Comparison of ENCODE assay signal across 8 cellular contexts in the genomic region with DNA sequence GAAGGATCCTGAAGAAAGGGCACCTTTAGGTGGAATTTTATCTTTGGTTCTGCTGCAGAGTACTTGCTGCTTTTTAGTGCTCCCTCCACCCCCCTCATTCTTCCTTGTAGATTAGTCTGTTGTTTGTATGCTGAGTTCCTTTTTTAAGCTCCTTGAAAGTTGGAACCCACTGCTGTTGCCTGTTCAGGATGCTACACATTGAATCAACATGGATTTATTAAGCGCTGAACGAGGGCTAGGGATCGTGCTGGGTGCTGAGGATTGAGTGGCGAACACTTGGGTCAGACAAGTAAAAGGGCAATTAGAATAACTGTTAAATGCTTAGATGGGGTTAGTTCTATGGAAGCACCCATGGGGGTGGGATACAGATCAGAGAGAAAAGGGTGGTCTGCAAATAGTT. TPM values are rescaled to one million over a fixed set of nuclear protein-coding genes. Genes with fewer than 3 reads are reported as not detected.
A peak's percentile ranks its signal among the peaks of the same experiment; 100 is the strongest.
DNase-seq lines count a peak whose midpoint lies in the region; ATAC-seq and TF ChIP-seq lines count a peak whose summit lies in the region.

No MANE protein-coding gene starts in this region.

- DNase-seq in activated CD8-positive, alpha-beta memory T cell treated with anti-CD3 and anti-CD28 coated beads, Interleukin-2, amount 10 ng/mL, durations not matched to agents 7 days and 5 days, result no peak
- DNase-seq in activated CD8-positive, alpha-beta memory T cell treated with anti-CD3 and anti-CD28 coated beads for 24 hours, result no peak
- no peak for DNase-seq in activated naive CD8-positive, alpha-beta T cell treated with anti-CD3 and anti-CD28 coated beads, Interleukin-2, amount 50 U/mL, for 24 hours
- DNase-seq in left kidney (ENCODE audit: low read depth, low spot score) (peak; percentile 5), tibial artery (no peak), EL (no peak), NCI-H1105 treated with DMSO at 0.1 percent for 48 hours (lab: John Stamatoyannopoulos, UW) (no peak)

- H3K27ac ChIP-seq in tibial artery, result peak overlapping the region; percentile 92 to 95

- peaks cover 22% of the 10 kb centered on the region for H3K36me3 Mint-ChIP-seq in activated CD8-positive, alpha-beta memory T cell treated with anti-CD3 and anti-CD28 coated beads, Interleukin-2, amount 10 ng/mL, durations not matched to agents 7 days and 5 days
- peaks cover 10% of the 10 kb centered on the region for H3K36me3 Mint-ChIP-seq in activated naive CD8-positive, alpha-beta T cell treated with anti-CD3 and anti-CD28 coated beads, Interleukin-2, amount 50 U/mL, for 24 hours (ENCODE audit: low read depth)

- H3K27me3 ChIP-seq in tibial artery, result no peaks in the 10 kb centered on the region

- ATAC-seq in activated CD8-positive, alpha-beta memory T cell treated with anti-CD3 and anti-CD28 coated beads, Interleukin-2, amount 10 ng/mL, durations not matched to agents 7 days and 5 days, result no peak
- no peak for ATAC-seq in activated naive CD8-positive, alpha-beta T cell treated with anti-CD3 and anti-CD28 coated beads, Interleukin-2, amount 50 U/mL, for 24 hours
- ATAC-seq in HG02623 (IDR thresholded peaks at IDR 0.05; ENCODE audit: unreplicated experiment), result no peak

- peaks cover 2% of the 10 kb centered on the region for H3K27me3 Mint-ChIP-seq in activated CD8-positive, alpha-beta memory T cell treated with anti-CD3 and anti-CD28 coated beads, Interleukin-2, amount 10 ng/mL, durations not matched to agents 7 days and 5 days
- H3K27me3 Mint-ChIP-seq in activated naive CD8-positive, alpha-beta T cell treated with anti-CD3 and anti-CD28 coated beads, Interleukin-2, amount 50 U/mL, for 24 hours, result no peaks in the 10 kb centered on the region

- H3K4me1 Mint-ChIP-seq in activated CD8-positive, alpha-beta memory T cell treated with anti-CD3 and anti-CD28 coated beads, Interleukin-2, amount 10 ng/mL, durations not matched to agents 7 days and 5 days, result peaks cover 44% of the 10 kb centered on the region
- peaks cover 69% of the 10 kb centered on the region for H3K4me1 Mint-ChIP-seq in activated naive CD8-positive, alpha-beta T cell treated with anti-CD3 and anti-CD28 coated beads, Interleukin-2, amount 50 U/mL, for 24 hours

- peaks cover 0 to 13% (median 0%) of the 10 kb centered on the region in 3 donors for H3K9me3 ChIP-seq in tibial artery

- H3K27ac Mint-ChIP-seq in activated CD8-positive, alpha-beta memory T cell treated with anti-CD3 and anti-CD28 coated beads, Interleukin-2, amount 10 ng/mL, durations not matched to agents 7 days and 5 days, result peak overlapping the region; percentile 99
- H3K27ac Mint-ChIP-seq in activated naive CD8-positive, alpha-beta T cell treated with anti-CD3 and anti-CD28 coated beads, Interleukin-2, amount 50 U/mL, for 24 hours, result peak overlapping the region; percentile 92

- H3K36me3 ChIP-seq in tibial artery, result no peaks in the 10 kb centered on the region

- peak overlapping the region; percentile 95 for H3K4me3 Mint-ChIP-seq in activated CD8-positive, alpha-beta memory T cell treated with anti-CD3 and anti-CD28 coated beads, Interleukin-2, amount 10 ng/mL, durations not matched to agents 7 days and 5 days
- peak overlapping the region; percentile 88 for H3K4me3 Mint-ChIP-seq in activated naive CD8-positive, alpha-beta T cell treated with anti-CD3 and anti-CD28 coated beads, Interleukin-2, amount 50 U/mL, for 24 hours

- peaks cover 4% of the 10 kb centered on the region for H3K9me3 Mint-ChIP-seq in activated CD8-positive, alpha-beta memory T cell treated with anti-CD3 and anti-CD28 coated beads, Interleukin-2, amount 10 ng/mL, durations not matched to agents 7 days and 5 days (ENCODE audit: low read depth)
- H3K9me3 Mint-ChIP-seq in activated naive CD8-positive, alpha-beta T cell treated with anti-CD3 and anti-CD28 coated beads, Interleukin-2, amount 50 U/mL, for 24 hours, result peaks cover 9% of the 10 kb centered on the region

- CTCF ChIA-PET in activated CD8-positive, alpha-beta memory T cell treated with anti-CD3 and anti-CD28 coated beads, Interleukin-2, amount 10 ng/mL, durations not matched to agents 7 days and 5 days (lab: Charles Lee), result interaction anchor here (0.9 to 2.7 kb wide), 8 partner anchors 10 to 231 kb away, joined by 3 to 15 read pairs (median 4); a partner anchor contains a TSS

- intact Hi-C loops in tibial artery (cut with DNase I; ENCODE audit: low total_unique reads), result loop anchor here (10.0 kb wide), 2 partner anchors 65 to 235 kb away; no protein-coding TSS in a partner anchor

- H3K4me3 ChIP-seq in tibial artery, result peak overlapping the region; percentile 63 to 66

- H3K4me1 ChIP-seq in tibial artery, result peaks cover 9 to 62% (median 30%) of the 10 kb centered on the region in 4 donors

- TF ChIP-seq CTCF in tibial artery (IDR thresholded peaks at IDR 0.05), result no peak

RNA-seq across cellular contexts. Expression of a gene that starts 0.9 kb away (rescaled TPM):
- total RNA-seq in activated CD8-positive, alpha-beta memory T cell treated with anti-CD3 and anti-CD28 coated beads, Interleukin-2, amount 10 ng/mL, durations not matched to agents 7 days and 5 days, result 1 to 10 TPM; 3.1 to 3.9 TPM
